Comparison of ENCODE assay signal across 9 cellular contexts in the genomic region with DNA sequence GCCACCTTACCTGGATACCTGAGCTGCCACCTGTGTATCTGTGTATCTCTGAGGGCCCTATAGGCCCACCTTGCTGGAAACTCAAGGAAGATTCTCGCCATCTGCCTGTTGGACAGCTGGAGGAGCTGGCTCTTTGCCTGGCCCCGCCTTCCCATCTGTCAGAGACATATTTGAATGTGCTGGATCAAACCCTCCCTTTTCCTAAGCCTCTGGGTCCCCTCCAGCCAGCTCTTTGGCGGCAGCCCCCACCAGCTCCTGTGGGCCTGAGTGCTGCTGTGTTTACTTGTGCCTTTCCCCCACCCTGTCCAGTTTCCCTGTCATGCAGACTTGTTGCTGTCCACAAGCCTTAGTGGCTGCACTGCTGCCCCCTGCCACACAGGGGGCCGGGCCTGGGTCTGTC. TPM values are rescaled to one million over a fixed set of nuclear protein-coding genes. Genes with fewer than 3 reads are reported as not detected.
DNase-seq lines count a peak whose midpoint lies in the region; ATAC-seq and TF ChIP-seq lines count a peak whose summit lies in the region.
"Had no signal": no experiment of that assay in that cellular context is flagged by ENCODE, and none has a peak within 500 bp of the region (broad histone marks: within the 10 kb centered on the region; RNA-seq: fewer than 3 reads in every experiment).

No MANE protein-coding gene starts in this region.

- TF ChIP-seq CTCF in GM13976 (IDR thresholded peaks at IDR 0.05; ENCODE audit: borderline replicate concordance, control extremely low read depth, extremely low read depth, insufficient read depth, missing control alignments): no peak

- peak; percentile 89 for DNase-seq in Right ventricle myocardium inferior (ENCODE audit: missing footprints)
- no peak for DNase-seq in cardiac septum (ENCODE audit: low spot score)
- peak; percentile 86 for DNase-seq in myocyte (ENCODE audit: low read depth)
- DNase-seq in stimulated activated CD4-positive, alpha-beta T cell treated with anti-CD3 and anti-CD28 coated beads, Interleukin-2, amount 100 ng/mL, for 24 hours: no peak
- no peak for DNase-seq in GM13976 (ENCODE audit: low spot score)
- DNase-seq: activated T-cell treated with anti-CD3 and anti-CD28 coated beads, Interleukin-2, amount 50 U/mL, for 48 hours had no signal

- peak; percentile 75 for ATAC-seq in Right ventricle myocardium inferior
- no peak for ATAC-seq in GM21423 (IDR thresholded peaks at IDR 0.05; ENCODE audit: unreplicated experiment)
- ATAC-seq in GM18909 (IDR thresholded peaks at IDR 0.05; ENCODE audit: poor library complexity, unreplicated experiment): no peak

- intact Hi-C loops in Right ventricle myocardium inferior (cut with DNase I): loop anchor here (10.0 kb wide), 1 partner anchor 46 kb away; no protein-coding TSS in a partner anchor
- intact Hi-C loops in cardiac septum (cut with DNase I): loop anchor here (10.0 kb wide), 1 partner anchor 46 kb away; no protein-coding TSS in a partner anchor

- in situ Hi-C loops in GM13976 (cut with MboI; ENCODE audit: low sequenced_read_pairs, unreplicated experiment): no loop called here

- peak overlapping the region; percentile 66 for H3K27ac ChIP-seq in angular gyrus (ENCODE audit: low read depth, low read length)

RNA-seq across cellular contexts. Expression of gene SRSF5, which starts 55.9 kb away (rescaled TPM):
- total RNA-seq in Right ventricle myocardium inferior (120 TPM), cardiac septum (206 TPM), myocyte (149 and 168 TPM in 2 replicates)
- 207 TPM for polyA plus RNA-seq in myocyte (2012)

Comparison
In these comparisons a context has a peak if more than half of its experiments do, and no peak if none do; other contexts are left out.
1. DNase-seq: peak in Right ventricle myocardium inferior (single experiment) and myocyte (single experiment); none in cardiac septum (single experiment), stimulated activated CD4-positive, alpha-beta T cell treated with anti-CD3 and anti-CD28 coated beads, Interleukin-2, amount 100 ng/mL, for 24 hours (0 of 2) and GM13976 (single experiment).